8 cellular contexts compared by ENCODE assay signal in the genomic region with DNA sequence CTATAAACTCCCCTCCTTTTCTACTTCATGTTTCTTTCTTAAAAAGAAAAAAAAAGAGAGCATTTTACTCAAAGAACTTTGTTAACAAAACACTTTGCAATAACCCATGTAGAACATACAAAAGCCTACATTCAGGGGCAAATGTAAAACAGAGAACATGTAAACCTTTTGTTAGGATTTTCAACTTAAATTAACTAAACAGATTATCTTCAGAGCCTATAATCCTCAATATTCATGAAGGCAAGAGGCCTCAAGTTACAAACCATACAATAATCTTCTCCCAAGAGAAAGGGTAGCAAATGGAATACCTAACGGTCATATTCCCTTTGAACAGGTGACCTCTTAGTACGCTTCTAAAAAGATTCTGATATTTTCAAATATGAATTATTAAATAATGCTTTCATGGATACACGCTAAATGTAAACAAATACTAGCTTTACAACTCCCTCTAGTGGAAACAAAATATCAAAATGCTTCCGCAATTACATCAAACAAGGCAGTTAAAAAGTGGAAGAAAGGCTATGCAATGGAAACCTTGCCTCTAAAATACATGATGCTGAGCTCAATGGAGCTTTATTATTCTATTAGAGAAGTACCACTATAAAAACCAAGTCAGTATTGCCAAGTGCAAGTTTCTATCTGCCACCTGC. TPM values are rescaled to one million over a fixed set of nuclear protein-coding genes. Genes with fewer than 3 reads are reported as not detected.
A peak's percentile ranks its signal among the peaks of the same experiment; 100 is the strongest.
DNase-seq lines count a peak whose midpoint lies in the region; ATAC-seq and TF ChIP-seq lines count a peak whose summit lies in the region.

No MANE protein-coding gene starts in this region.

- H3K27ac ChIP-seq in RWPE1 (no peak overlapping the region), gastroesophageal sphincter (peak overlapping the region in 1 of 4 donors; percentile 12), tibial artery (no peak overlapping the region)

- no peak for ATAC-seq in gastroesophageal sphincter
- ATAC-seq in GM21717 (IDR thresholded peaks at IDR 0.05; ENCODE audit: unreplicated experiment): no peak
- ATAC-seq in HG02840 (IDR thresholded peaks at IDR 0.05; ENCODE audit: low FRiP score, unreplicated experiment): no peak

- H3K4me3 ChIP-seq in gastroesophageal sphincter (no peak overlapping the region), tibial artery (no peak overlapping the region)

- peak; percentile 3 for DNase-seq in NCI-H748 (lab: John Stamatoyannopoulos, UW; ENCODE audit: unreplicated experiment)
- DNase-seq in NCI-H748 treated with DMSO at 0.1 percent for 48 hours (lab: John Stamatoyannopoulos, UW): no peak
- DNase-seq in RWPE1 (ENCODE audit: low spot score): no peak
- no peak for DNase-seq in tibial artery
- DNase-seq in NK-92 treated with Interleukin-12 subunit alpha and Interleukin-12 subunit beta, amount 100 ng/mL, for 24 hours (lab: John Stamatoyannopoulos, UW): no peak

- TF ChIP-seq POLR2A in gastroesophageal sphincter (IDR thresholded peaks at IDR 0.05): no peak

- POLR2A ChIA-PET in RWPE1 (lab: Yijun Ruan, JAX; ENCODE audit: low non-redundant PET): no interaction called here

- TF ChIP-seq CTCF in RWPE1 (conservative IDR thresholded peaks at IDR 0.05; ENCODE audit: low read depth) (peak; percentile 50; the same call in 1 of the 2 replicates), gastroesophageal sphincter (IDR thresholded peaks at IDR 0.05) (peak; percentile 26 to 60 (median 58)), tibial artery (IDR thresholded peaks at IDR 0.05) (peak; percentile 41 to 56)

- H3K9me3 ChIP-seq in gastroesophageal sphincter (no peaks in the 10 kb centered on the region), tibial artery (no peaks in the 10 kb centered on the region)

- WGBS in gastroesophageal sphincter (ENCODE audit: low coverage in 1 of 2), 2 donors: 15 to 26% methylated on average over 4 of the region's 4 CpGs

- CTCF ChIA-PET in RWPE1 (lab: Yijun Ruan, JAX): interaction anchor here (0.6 to 1.9 kb wide), 7 partner anchors 10 to 443 kb away, joined by 3 to 5 read pairs (median 3); a partner anchor contains a TSS

- intact Hi-C loops in tibial artery (cut with DNase I; ENCODE audit: low total_unique reads): loop anchor here (10.0 kb wide), 1 partner anchor 156 kb away; a partner anchor contains a TSS

- H3K27me3 ChIP-seq in gastroesophageal sphincter (no peaks in the 10 kb centered on the region), tibial artery (no peaks in the 10 kb centered on the region)

- H3K36me3 ChIP-seq in gastroesophageal sphincter: no peaks in the 10 kb centered on the region
- no peaks in the 10 kb centered on the region for H3K36me3 ChIP-seq in tibial artery

- H3K4me1 ChIP-seq in gastroesophageal sphincter: peaks cover 0 to 46% (median 6%) of the 10 kb centered on the region in 3 donors
- H3K4me1 ChIP-seq in tibial artery: peaks cover 0 to 4% (median 4%) of the 10 kb centered on the region in 4 donors

- no peak for TF ChIP-seq EP300 in gastroesophageal sphincter (IDR thresholded peaks at IDR 0.05)

RNA-seq across cellular contexts. Expression of a gene that starts 9.9 kb away (rescaled TPM):
- total RNA-seq in gastroesophageal sphincter: 1 to 10 TPM; 3.0 to 5.0 (median 3.9) TPM
